Comparison of ENCODE assay signal across 25 cellular contexts in the genomic region with DNA sequence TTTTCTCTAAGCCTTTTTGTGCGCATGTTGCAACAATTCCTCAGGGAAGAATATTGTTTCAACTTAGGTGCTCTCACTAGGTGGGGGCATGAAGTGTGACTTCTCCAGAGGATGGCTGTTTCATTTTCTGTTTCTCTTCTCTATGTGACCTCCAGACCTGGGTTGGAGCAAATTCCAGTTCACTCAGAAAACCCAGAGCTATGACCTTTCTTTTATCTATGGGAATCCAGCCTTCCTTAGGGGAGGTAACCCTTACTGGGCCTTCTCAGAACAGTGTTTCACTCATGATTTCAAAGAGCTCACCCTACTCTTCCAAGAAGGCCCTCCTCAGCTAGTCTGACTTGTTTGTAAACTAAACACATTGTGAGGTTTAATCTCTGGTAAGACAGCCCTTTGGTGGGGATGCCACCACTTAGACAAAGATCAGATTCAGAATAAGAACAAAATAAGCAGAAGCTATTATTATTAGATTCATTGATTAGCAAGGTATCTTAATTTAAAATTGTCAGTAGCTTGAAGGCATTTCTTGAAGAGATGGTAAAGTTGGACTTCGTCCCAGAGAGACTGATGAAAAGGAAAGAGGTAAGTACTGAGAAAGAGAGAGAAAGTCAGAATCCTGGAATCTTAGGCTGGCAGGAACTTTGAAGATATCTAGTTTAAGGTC. TPM values are rescaled to one million over a fixed set of nuclear protein-coding genes. Genes with fewer than 3 reads are reported as not detected.
DNase-seq lines count a peak whose midpoint lies in the region; ATAC-seq and TF ChIP-seq lines count a peak whose summit lies in the region.
"Had no signal": no experiment of that assay in that cellular context is flagged by ENCODE, and none has a peak within 500 bp of the region (broad histone marks: within the 10 kb centered on the region; RNA-seq: fewer than 3 reads in every experiment).

No MANE protein-coding gene starts in this region.

- no peaks in the 10 kb centered on the region for H3K36me3 Mint-ChIP-seq in T-helper 1 cell treated with Interleukin-12 subunit alpha and Interleukin-12 subunit beta and Interleukin-4 antibody, amounts not matched to agents 30 μg/mL and 1 μg/mL, for 36 hours (ENCODE audit: low read depth)
- no peaks in the 10 kb centered on the region for H3K36me3 Mint-ChIP-seq in activated CD8-positive, alpha-beta T cell treated with anti-CD3 and anti-CD28 coated beads for 36 hours (ENCODE audit: low read depth)
- peaks cover 9 to 37% (median 15%) of the 10 kb centered on the region in 3 donors for H3K36me3 Mint-ChIP-seq in naive thymus-derived CD8-positive, alpha-beta T cell
- H3K36me3 Mint-ChIP-seq: natural killer cell treated with Interleukin-12 subunit alpha and Interleukin-12 subunit beta and Interleukin-15 and Interleukin-18, amount 100 ng/mL, for 72 hours; type B pancreatic cell had no signal

- no peak overlapping the region for H3K27ac ChIP-seq in GM23248
- H3K27ac ChIP-seq: hepatocyte, left lung, pancreas, right atrium auricular region had no signal

- H4K20me1 ChIP-seq in GM23248 (ENCODE audit: insufficient read depth): no peaks in the 10 kb centered on the region

- no peak overlapping the region for H3K9ac ChIP-seq in GM23248

- H3K4me2 ChIP-seq in GM23248 (ENCODE audit: unreplicated experiment): no peak overlapping the region
- H3K4me2 ChIP-seq: hepatocyte had no signal

- H3K9me3 Mint-ChIP-seq in T-helper 1 cell treated with Interleukin-12 subunit alpha and Interleukin-12 subunit beta and Interleukin-4 antibody, amounts not matched to agents 30 μg/mL and 1 μg/mL, for 36 hours: no peaks in the 10 kb centered on the region
- no peaks in the 10 kb centered on the region for H3K9me3 Mint-ChIP-seq in activated CD8-positive, alpha-beta T cell treated with anti-CD3 and anti-CD28 coated beads for 36 hours
- H3K9me3 Mint-ChIP-seq in naive thymus-derived CD8-positive, alpha-beta T cell: no peaks in the 10 kb centered on the region
- H3K9me3 Mint-ChIP-seq: CD8-positive, alpha-beta T cell; natural killer cell treated with Interleukin-12 subunit alpha and Interleukin-12 subunit beta and Interleukin-15 and Interleukin-18, amount 100 ng/mL, for 72 hours; type B pancreatic cell had no signal

- no peak overlapping the region for H3K4me3 ChIP-seq in GM23248
- H3K4me3 ChIP-seq: hepatocyte, left lung, MG63, pancreas, right atrium auricular region had no signal

- H2AFZ ChIP-seq in GM23248: peak overlapping the region; percentile 47; the same call in 1 of the 2 replicates
- H2AFZ ChIP-seq: hepatocyte had no signal

- H3K27me3 ChIP-seq in GM23248 (replicated peaks; ENCODE audit: insufficient read depth): no peaks in the 10 kb centered on the region
- H3K27me3 ChIP-seq: hepatocyte, left lung, MG63, pancreas, right atrium auricular region had no signal

- 97 to 100% methylated on average over 2 of the region's 2 CpGs for WGBS in GM23248 (ENCODE audit: low coverage in 1 of 2, low lambda C conversion rate in 2 of 2, missing lambda C conversion rate in 2 of 2), 2 experiments

- H3K4me1 Mint-ChIP-seq in T-helper 1 cell treated with Interleukin-12 subunit alpha and Interleukin-12 subunit beta and Interleukin-4 antibody, amounts not matched to agents 30 μg/mL and 1 μg/mL, for 36 hours (ENCODE audit: low read depth): peaks cover 6% of the 10 kb centered on the region
- H3K4me1 Mint-ChIP-seq in activated CD8-positive, alpha-beta T cell treated with anti-CD3 and anti-CD28 coated beads for 36 hours (ENCODE audit: low read depth): peaks cover 6% of the 10 kb centered on the region
- peaks cover 5 to 38% (median 14%) of the 10 kb centered on the region in 4 donors for H3K4me1 Mint-ChIP-seq in naive thymus-derived CD8-positive, alpha-beta T cell

- peaks cover 14% of the 10 kb centered on the region for H3F3A ChIP-seq in GM23248 (ENCODE audit: insufficient read depth)

- ATAC-seq in activated CD8-positive, alpha-beta T cell treated with anti-CD3 and anti-CD28 coated beads for 36 hours: peak; percentile 51
- no peak for ATAC-seq in naive thymus-derived CD8-positive, alpha-beta T cell
- no peak for ATAC-seq in HG02870 (IDR thresholded peaks at IDR 0.05; ENCODE audit: unreplicated experiment)
- ATAC-seq: CD8-positive, alpha-beta T cell; left lung; natural killer cell treated with Interleukin-12 subunit alpha and Interleukin-12 subunit beta and Interleukin-15 and Interleukin-18, amount 100 ng/mL, for 72 hours; pancreas had no signal

- H3K36me3 ChIP-seq in GM23248 (ENCODE audit: low read depth): no peaks in the 10 kb centered on the region
- H3K36me3 ChIP-seq: left lung, MG63, pancreas, right atrium auricular region had no signal

- H3K9me2 ChIP-seq in GM23248 (ENCODE audit: insufficient read depth): 0 out of 2 replicates have a peak, but pooled peaks cover 3% of the 10 kb centered on the region

- intact Hi-C loops in activated CD8-positive, alpha-beta T cell treated with anti-CD3 and anti-CD28 coated beads for 36 hours (cut with micrococcal nuclease): no loop called here

- H3K27me3 Mint-ChIP-seq in T-helper 1 cell treated with Interleukin-12 subunit alpha and Interleukin-12 subunit beta and Interleukin-4 antibody, amounts not matched to agents 30 μg/mL and 1 μg/mL, for 36 hours (ENCODE audit: low read depth): no peaks in the 10 kb centered on the region
- no peaks in the 10 kb centered on the region for H3K27me3 Mint-ChIP-seq in activated CD8-positive, alpha-beta T cell treated with anti-CD3 and anti-CD28 coated beads for 36 hours
- H3K27me3 Mint-ChIP-seq in naive thymus-derived CD8-positive, alpha-beta T cell: no peaks in the 10 kb centered on the region
- H3K27me3 Mint-ChIP-seq: type B pancreatic cell had no signal

- H3K4me3 Mint-ChIP-seq in T-helper 1 cell treated with Interleukin-12 subunit alpha and Interleukin-12 subunit beta and Interleukin-4 antibody, amounts not matched to agents 30 μg/mL and 1 μg/mL, for 36 hours: no peak overlapping the region
- no peak overlapping the region for H3K4me3 Mint-ChIP-seq in activated CD8-positive, alpha-beta T cell treated with anti-CD3 and anti-CD28 coated beads for 36 hours
- H3K4me3 Mint-ChIP-seq in naive thymus-derived CD8-positive, alpha-beta T cell: no peak overlapping the region
- H3K4me3 Mint-ChIP-seq: CD8-positive, alpha-beta T cell; natural killer cell treated with Interleukin-12 subunit alpha and Interleukin-12 subunit beta and Interleukin-15 and Interleukin-18, amount 100 ng/mL, for 72 hours; type B pancreatic cell had no signal

- DNase-seq in T-helper 1 cell: no peak
- DNase-seq in GM23248: no peak
- no peak for DNase-seq in activated CD8-positive, alpha-beta T cell treated with anti-CD3 and anti-CD28 coated beads for 36 hours
- no peak for DNase-seq in naive thymus-derived CD8-positive, alpha-beta T cell
- no peak for DNase-seq in HuH-7 (ENCODE audit: low spot score)
- no peak for DNase-seq in T-helper 9 cell
- DNase-seq: 8988T; activated effector memory CD4-positive, alpha-beta T cell treated with anti-CD3 and anti-CD28 coated beads, Interleukin-2, amount 50 U/mL, for 16 hours; CD8-positive, alpha-beta T cell; effector CD8-positive, alpha-beta T cell; foreskin melanocyte; KBM-7; left lung; MG63; NCI-H1417 treated with DMSO at 0.1 percent for 48 hours; NCI-H446; pancreas had no signal

- POLR2A ChIA-PET in activated CD8-positive, alpha-beta T cell treated with anti-CD3 and anti-CD28 coated beads for 36 hours (lab: Charles Lee): no interaction called here
- POLR2A ChIA-PET in naive thymus-derived CD8-positive, alpha-beta T cell (lab: Charles Lee): interaction anchor here (0.8 kb wide), 1 partner anchor 181 kb away, joined by 3 read pairs; no protein-coding TSS in a partner anchor

- H3K79me2 ChIP-seq in GM23248 (ENCODE audit: insufficient read depth): no peaks in the 10 kb centered on the region
- H3K79me2 ChIP-seq: hepatocyte had no signal

- H3K4me1 ChIP-seq in GM23248 (ENCODE audit: insufficient read depth): peaks cover 16% of the 10 kb centered on the region
- H3K4me1 ChIP-seq: pancreas, right atrium auricular region had no signal

- CTCF ChIA-PET in activated CD8-positive, alpha-beta T cell treated with anti-CD3 and anti-CD28 coated beads for 36 hours (lab: Charles Lee): interaction anchor here (1.0 to 1.3 kb wide), 3 partner anchors 10 to 186 kb away, joined by 3 to 7 read pairs (median 3); no protein-coding TSS in a partner anchor

- TF ChIP-seq CTCF in activated CD8-positive, alpha-beta T cell treated with anti-CD3 and anti-CD28 coated beads for 36 hours (IDR thresholded peaks at IDR 0.05): no peak

- in situ Hi-C loops in GM23248 (cut with MboI): no loop called here

- no peaks in the 10 kb centered on the region for H3K9me3 ChIP-seq in GM23248 (ENCODE audit: low read depth)
- H3K9me3 ChIP-seq: left lung, MG63, pancreas, right atrium auricular region had no signal

- peak overlapping the region; percentile 28 for H3K27ac Mint-ChIP-seq in T-helper 1 cell treated with Interleukin-12 subunit alpha and Interleukin-12 subunit beta and Interleukin-4 antibody, amounts not matched to agents 30 μg/mL and 1 μg/mL, for 36 hours
- H3K27ac Mint-ChIP-seq in activated CD8-positive, alpha-beta T cell treated with anti-CD3 and anti-CD28 coated beads for 36 hours: peak overlapping the region; percentile 52
- peak overlapping the region in 8 of 10 donors; percentile 4 to 91 (median 55) for H3K27ac Mint-ChIP-seq in naive thymus-derived CD8-positive, alpha-beta T cell
- H3K27ac Mint-ChIP-seq: CD8-positive, alpha-beta T cell; natural killer cell treated with Interleukin-12 subunit alpha and Interleukin-12 subunit beta and Interleukin-15 and Interleukin-18, amount 100 ng/mL, for 72 hours; type B pancreatic cell had no signal

RNA-seq across cellular contexts. Expression of a gene that starts 16.6 kb away (rescaled TPM):
- not detected in 2 replicates for total RNA-seq in GM23248 (2014; rRNA removed; shearing (Covaris generic))
- polyA plus RNA-seq in GM23248 (2016; fragmentation: Nextera tagmentation; extraction: Ambion mirVana): not detected in 2 replicates
- total RNA-seq in activated CD8-positive, alpha-beta T cell treated with anti-CD3 and anti-CD28 coated beads for 36 hours: not detected
- total RNA-seq in naive thymus-derived CD8-positive, alpha-beta T cell: 1 to 10 TPM in 1 of 2 experiments, under 1 TPM in 1; 0.96 to 1.0 TPM
- polyA plus RNA-seq in naive thymus-derived CD8-positive, alpha-beta T cell: under 1 TPM in 1 of 3 donors, not detected in 2; 0.23 TPM
- total RNA-seq: bronchial epithelial cell; CD8-positive, alpha-beta T cell; hepatocyte; left lung; natural killer cell treated with Interleukin-12 subunit alpha and Interleukin-12 subunit beta and Interleukin-15 and Interleukin-18, amount 100 ng/mL, for 72 hours; pancreas; right atrium auricular region had no signal
- polyA plus RNA-seq: esophagus, hepatocyte, pancreas had no signal

RNA-seq across cellular contexts. Expression of a gene that starts 18.0 kb away (rescaled TPM):
- total RNA-seq in GM23248 (2014; rRNA removed; shearing (Covaris generic)): not detected in 2 replicates
- polyA plus RNA-seq in GM23248 (2016; fragmentation: Nextera tagmentation; extraction: Ambion mirVana): 0.80 and 0.83 TPM in 2 replicates
- 1 to 10 TPM; 2.4 to 2.8 TPM for total RNA-seq in activated CD8-positive, alpha-beta T cell treated with anti-CD3 and anti-CD28 coated beads for 36 hours
- 10 to 100 TPM; 44.8 to 44.9 TPM for total RNA-seq in naive thymus-derived CD8-positive, alpha-beta T cell
- 10 to 100 TPM; 10.1 to 37.1 (median 16.2) TPM for polyA plus RNA-seq in naive thymus-derived CD8-positive, alpha-beta T cell

RNA-seq across cellular contexts. Expression of a gene that starts 45.5 kb away (rescaled TPM):
- total RNA-seq in GM23248 (2014; rRNA removed; shearing (Covaris generic)): 140 and 148 TPM in 2 replicates
- polyA plus RNA-seq in GM23248 (2016; fragmentation: Nextera tagmentation; extraction: Ambion mirVana): 380 and 396 TPM in 2 replicates
- total RNA-seq in activated CD8-positive, alpha-beta T cell treated with anti-CD3 and anti-CD28 coated beads for 36 hours: 100 to 1,000 TPM; 111 to 120 TPM
- total RNA-seq in naive thymus-derived CD8-positive, alpha-beta T cell: 100 to 1,000 TPM; 138 to 151 TPM
- polyA plus RNA-seq in naive thymus-derived CD8-positive, alpha-beta T cell: 100 to 1,000 TPM in 1 of 3 donors, 10 to 100 TPM in 2; 58.6 to 142 (median 82.6) TPM

RNA-seq across cellular contexts. Expression of a gene that starts 51.1 kb away (rescaled TPM):
- not detected in 2 replicates for total RNA-seq in GM23248 (2014; rRNA removed; shearing (Covaris generic))
- polyA plus RNA-seq in GM23248 (2016; fragmentation: Nextera tagmentation; extraction: Ambion mirVana): not detected in 2 replicates
- not detected for total RNA-seq in activated CD8-positive, alpha-beta T cell treated with anti-CD3 and anti-CD28 coated beads for 36 hours
- under 1 TPM in 1 of 2 experiments, not detected in 1; 0.55 TPM for total RNA-seq in naive thymus-derived CD8-positive, alpha-beta T cell
- not detected for polyA plus RNA-seq in naive thymus-derived CD8-positive, alpha-beta T cell
- total RNA-seq: bronchial epithelial cell; CD8-positive, alpha-beta T cell; hepatocyte; left lung; natural killer cell treated with Interleukin-12 subunit alpha and Interleukin-12 subunit beta and Interleukin-15 and Interleukin-18, amount 100 ng/mL, for 72 hours; right atrium auricular region had no signal
- polyA plus RNA-seq: esophagus, hepatocyte, pancreas had no signal

Comparison
In these comparisons a context has a peak if more than half of its experiments do, and no peak if none do; other contexts are left out.
1. RNA of a gene that starts 18.0 kb away (total RNA-seq): 44.8 to 44.9 TPM in naive thymus-derived CD8-positive, alpha-beta T cell; 2.4 to 2.8 TPM in activated CD8-positive, alpha-beta T cell treated with anti-CD3 and anti-CD28 coated beads for 36 hours and not detected in GM23248; every median in the first group is over 10 times any median in the second.
2. Peak in every context shown above with its lines, with median percentiles within 50 percentile points of each other: H3K27ac Mint-ChIP-seq.